In the genomic region with DNA sequence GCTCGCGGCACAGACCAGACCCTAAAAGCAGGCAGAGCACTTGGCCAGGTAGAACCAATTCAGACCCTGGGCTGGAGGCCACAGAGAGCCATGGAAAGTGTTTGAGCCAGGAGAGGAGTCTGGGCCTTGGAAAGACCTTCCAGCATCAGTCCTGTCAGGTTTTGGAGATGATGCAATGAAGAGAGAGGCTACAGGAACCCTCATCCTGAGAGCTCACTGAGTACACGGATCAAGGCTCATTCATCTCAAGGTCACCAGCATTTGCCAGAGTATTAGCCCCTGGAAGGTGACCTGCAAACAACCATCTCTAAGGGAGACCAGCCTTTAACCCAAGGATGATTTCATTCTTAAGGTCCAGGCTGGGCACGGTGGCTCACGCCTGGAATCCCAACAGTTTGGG, we compare ENCODE assay signal across 7 cellular contexts. TPM values are rescaled to one million over a fixed set of nuclear protein-coding genes. Genes with fewer than 3 reads are reported as not detected.
"Had no signal": no experiment of that assay in that cellular context is flagged by ENCODE, and none has a peak within 500 bp of the region (broad histone marks: within the 10 kb centered on the region; RNA-seq: fewer than 3 reads in every experiment).

No MANE protein-coding gene starts in this region.

- H3K4me2 ChIP-seq: GM23338 had no signal

- H2AFZ ChIP-seq: GM23338 had no signal

- FAIRE-seq: H1, H54 had no signal

- DNase-seq: H9, HCEC 1CT, IMR-90 had no signal

- H3K4me3 ChIP-seq: GM23338 had no signal

RNA-seq across cellular contexts. Expression of a gene that starts 27.8 kb away (rescaled TPM):
- total RNA-seq: H1, H9, HT-29, IMR-90 had no signal
- polyA plus RNA-seq: IMR-90 had no signal
